In genomic region chr22:17368144-17368726, GRCh38 we compare ENCODE assay signal across 1 cellular context.
TF ChIP-seq lines count a peak whose summit lies in the region.

No MANE protein-coding gene starts in this region.

TF ChIP-seq in H1, 55 proteins besides CTCF, POLR2A, EP300 and RAD21 (continued from another document):
- TF ChIP-seq GABPA (IDR thresholded peaks at IDR 0.05; ENCODE audit: borderline replicate concordance, insufficient read depth, low read length), result no peak
- peak; percentile 74; the same call in 1 of the 2 replicates for TF ChIP-seq TAF1 (IDR thresholded peaks at IDR 0.05; ENCODE audit: low read depth, low read length)
- TF ChIP-seq TCF12 (IDR thresholded peaks at IDR 0.05; ENCODE audit: low read depth, low read length), result no peak
- no peak for TF ChIP-seq E2F6 (IDR thresholded peaks at IDR 0.05)
- TF ChIP-seq MAFK (IDR thresholded peaks at IDR 0.05; ENCODE audit: low read depth, low read length), result no peak
- TF ChIP-seq JUND (IDR thresholded peaks at IDR 0.05; ENCODE audit: low read length), result no peak
- no peak for TF ChIP-seq ATF2 (IDR thresholded peaks at IDR 0.05; ENCODE audit: low read length)
- TF ChIP-seq TEAD4 (IDR thresholded peaks at IDR 0.05; ENCODE audit: low read depth, low read length), result no peak
- no peak for TF ChIP-seq BCL11A (IDR thresholded peaks at IDR 0.05; ENCODE audit: low read depth in 2 of 2, low read length in 2 of 2)
- no peak for TF ChIP-seq CEBPB (IDR thresholded peaks at IDR 0.05; ENCODE audit: low read depth, low read length)
- TF ChIP-seq RXRA (IDR thresholded peaks at IDR 0.05; ENCODE audit: insufficient read depth, low read depth, low read length), result no peak
- TF ChIP-seq SP2 (IDR thresholded peaks at IDR 0.05; ENCODE audit: low read length), result no peak
